In the genomic region with DNA sequence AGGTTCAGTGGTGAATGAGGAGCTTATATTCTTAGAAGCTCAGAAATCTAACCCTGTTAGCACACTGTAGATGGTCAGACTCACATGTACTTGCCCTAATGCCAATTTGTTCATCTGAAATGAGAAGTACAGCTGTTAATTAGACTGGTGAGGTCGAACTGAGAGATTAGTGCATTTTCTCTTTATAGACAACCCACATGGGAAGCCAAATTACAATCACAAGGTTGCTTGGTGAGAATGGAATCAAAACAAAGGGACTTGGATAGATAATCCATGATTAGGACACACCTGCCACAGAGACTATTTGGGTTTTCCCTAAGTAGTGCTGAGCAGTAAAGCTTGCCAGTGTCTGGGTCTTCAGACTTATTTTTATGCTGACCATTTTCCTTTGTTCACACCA, we compare ENCODE assay signal across 32 cellular contexts.
"Had no signal": no experiment of that assay in that cellular context is flagged by ENCODE, and none has a peak within 500 bp of the region (broad histone marks: within the 10 kb centered on the region; RNA-seq: fewer than 3 reads in every experiment).

No MANE protein-coding gene starts in this region.

- H3K9ac ChIP-seq: KMS-11, SK-N-SH had no signal

- ATAC-seq: activated CD4-positive, alpha-beta T cell treated with anti-CD3 and anti-CD28 coated beads for 36 hours; activated CD4-positive, CD25-positive, alpha-beta regulatory T cell treated with anti-CD3 and anti-CD28 coated beads, Interleukin-2, amount 50 U/mL, for 24 hours; activated CD8-positive, alpha-beta T cell treated with anti-CD3 and anti-CD28 coated beads, Interleukin-2, amount 10 ng/mL, durations not matched to agents 7 days and 5 days; PC-3; WTC11 had no signal

- DNase-seq: activated CD4-positive, alpha-beta T cell treated with anti-CD3 and anti-CD28 coated beads for 36 hours; activated CD4-positive, alpha-beta T cell treated with anti-CD3 and anti-CD28 coated beads, Interleukin-2, amount 10 ng/mL, durations not matched to agents 7 days and 5 days; activated CD4-positive, alpha-beta T cell treated with anti-CD3 and anti-CD28 coated beads, Interleukin-2, amount 50 U/mL, for 48 hours; activated CD8-positive, alpha-beta T cell treated with anti-CD3 and anti-CD28 coated beads, Interleukin-2, amount 10 ng/mL, durations not matched to agents 7 days and 5 days; activated gamma-delta T cell; activated naive CD4-positive, alpha-beta T cell treated with Interleukin-2 at 50 U/mL for 16 hours; activated naive CD8-positive, alpha-beta T cell treated with anti-CD3 and anti-CD28 coated beads, Interleukin-2, amount 10 ng/mL, durations not matched to agents 7 days and 5 days; activated T-cell treated with anti-CD3 and anti-CD28 coated beads, Interleukin-2, amount 50 U/mL, for 24 hours; amygdala; MM.1S; MV-4-11; NCI-H1092; NCI-H1436 treated with DMSO at 0.1 percent for 48 hours; NCI-H187 treated with DMSO at 0.1 percent for 48 hours; NCI-H2081 treated with DMSO at 0.1 percent for 48 hours; NCI-H226; NCI-H446 treated with DMSO at 0.1 percent for 48 hours; NCI-H524; NCI-H748 treated with DMSO at 0.1 percent for 48 hours; NK-92 treated with Interleukin-12 subunit alpha and Interleukin-12 subunit beta, amount 100 ng/mL, for 24 hours; PC-3; Peyer's patch; RPMI8226; SHP77 treated with DMSO at 0.1 percent for 48 hours; SK-N-SH had no signal

- H3K27ac ChIP-seq: ascending aorta, cardiac muscle cell, KMS-11, Peyer's patch, SJSA1 had no signal

- FAIRE-seq: TTC549 had no signal

- H3K4me2 ChIP-seq: KMS-11, SK-N-SH had no signal

- H3K9me3 ChIP-seq: ascending aorta, Peyer's patch, SJSA1, SK-N-SH had no signal

- H3K4me1 ChIP-seq: ascending aorta, Peyer's patch, SJSA1 had no signal

- H3K36me3 ChIP-seq: ascending aorta, cardiac muscle cell, Peyer's patch, SJSA1 had no signal

- H3K4me3 ChIP-seq: ascending aorta, cardiac muscle cell, Peyer's patch, SJSA1 had no signal

- H3K27me3 ChIP-seq: ascending aorta, cardiac muscle cell, Peyer's patch, SJSA1 had no signal
